Comparison of ENCODE assay signal across 9 cellular contexts in genomic region chr19:49347835-49348234, GRCh38. TPM values are rescaled to one million over a fixed set of nuclear protein-coding genes. Genes with fewer than 3 reads are reported as not detected.
DNase-seq lines count a peak whose midpoint lies in the region; ATAC-seq and TF ChIP-seq lines count a peak whose summit lies in the region.
"Had no signal": no experiment of that assay in that cellular context is flagged by ENCODE, and none has a peak within 500 bp of the region (broad histone marks: within the 10 kb centered on the region; RNA-seq: fewer than 3 reads in every experiment).

No MANE protein-coding gene starts in this region.

- POLR2A ChIA-PET in naive thymus-derived CD4-positive, alpha-beta T cell (lab: Charles Lee): no interaction called here

- peak overlapping the region in 1 of 9 donors; percentile 46 for H3K27ac Mint-ChIP-seq in naive thymus-derived CD4-positive, alpha-beta T cell

- DNase-seq in G401 (ENCODE audit: low spot score) (peak; percentile 51), NAMALWA (ENCODE audit: low spot score) (peak; percentile 83), cardiac fibroblast (ENCODE audit: low read depth in 2 of 2) (peak; percentile 66 to 74), NCI-H446 treated with DMSO at 0.1 percent for 48 hours (lab: John Stamatoyannopoulos, UW) (no peak), T-helper 1 cell (no peak)
- DNase-seq in naive thymus-derived CD4-positive, alpha-beta T cell: no peak
- no peak for DNase-seq in effector CD8-positive, alpha-beta T cell (lab: John Stamatoyannopoulos, UW)

- in situ Hi-C loops in G401 (cut with HindIII; ENCODE audit: low sequenced_read_pairs): no loop called here

- intact Hi-C loops in naive thymus-derived CD4-positive, alpha-beta T cell (cut with micrococcal nuclease): no loop called here

- CTCF ChIA-PET in naive thymus-derived CD4-positive, alpha-beta T cell (lab: Charles Lee): interaction anchor here (0.6 to 0.9 kb wide), 2 partner anchors 17 to 34 kb away, joined by 3 read pairs; no protein-coding TSS in a partner anchor

- no peak overlapping the region for H3K27ac ChIP-seq in naive thymus-derived CD4-positive, alpha-beta T cell (ENCODE audit: low read depth, low read length)
- H3K27ac ChIP-seq: upper lobe of left lung had no signal

- ATAC-seq in naive thymus-derived CD4-positive, alpha-beta T cell: peak; percentile 46
- ATAC-seq in HG03439 (IDR thresholded peaks at IDR 0.05; ENCODE audit: unreplicated experiment): no peak

- no peaks in the 10 kb centered on the region for H3K36me3 ChIP-seq in naive thymus-derived CD4-positive, alpha-beta T cell (ENCODE audit: control insufficient read depth in 2 of 3, insufficient read depth in 3 of 3, low read length in 3 of 3)

- no peaks in the 10 kb centered on the region for H3K27me3 ChIP-seq in naive thymus-derived CD4-positive, alpha-beta T cell (ENCODE audit: control insufficient read depth in 2 of 2, insufficient read depth in 2 of 2, low read length in 2 of 2)
- H3K27me3 ChIP-seq: upper lobe of left lung had no signal

- no peaks in the 10 kb centered on the region for H3K9me3 ChIP-seq in naive thymus-derived CD4-positive, alpha-beta T cell (ENCODE audit: control insufficient read depth in 2 of 3, low read length in 3 of 3)
- H3K9me3 ChIP-seq: upper lobe of left lung had no signal

- H3K4me1 Mint-ChIP-seq in naive thymus-derived CD4-positive, alpha-beta T cell: peaks cover 0 to 20% (median 2%) of the 10 kb centered on the region in 7 donors

- H3K4me1 ChIP-seq in naive thymus-derived CD4-positive, alpha-beta T cell (ENCODE audit: control insufficient read depth in 2 of 2, insufficient read depth in 2 of 2, low read length in 2 of 2): no peaks in the 10 kb centered on the region
- H3K4me1 ChIP-seq: upper lobe of left lung had no signal

- no peak overlapping the region for H3K4me3 ChIP-seq in cardiac fibroblast (replicated peaks in 1 of 2; ENCODE audit: low read depth in 2 of 2, low read length in 2 of 2)
- no peak overlapping the region for H3K4me3 ChIP-seq in naive thymus-derived CD4-positive, alpha-beta T cell (ENCODE audit: low read length)
- H3K4me3 ChIP-seq: upper lobe of left lung had no signal

- peak; percentile 7 for TF ChIP-seq CTCF in cardiac fibroblast (IDR thresholded peaks at IDR 0.05; ENCODE audit: low read depth, low read length)

- peaks cover 0 to 10% (median 2%) of the 10 kb centered on the region in 5 donors for H3K36me3 Mint-ChIP-seq in naive thymus-derived CD4-positive, alpha-beta T cell

- peaks cover 0 to 3% (median 0%) of the 10 kb centered on the region in 11 donors for H3K9me3 Mint-ChIP-seq in naive thymus-derived CD4-positive, alpha-beta T cell

- peaks cover 0 to 6% (median 0%) of the 10 kb centered on the region in 5 donors for H3K27me3 Mint-ChIP-seq in naive thymus-derived CD4-positive, alpha-beta T cell

- no peak overlapping the region for H3K4me3 Mint-ChIP-seq in naive thymus-derived CD4-positive, alpha-beta T cell

RNA-seq across cellular contexts. Expression of gene CD37, which starts 12.6 kb away (rescaled TPM):
- not detected in 2 replicates for total RNA-seq in G401 (2014; rRNA removed; shearing (Covaris generic))
- 100 to 1,000 TPM; 269 to 416 (median 345) TPM for total RNA-seq in naive thymus-derived CD4-positive, alpha-beta T cell
- 100 to 1,000 TPM; 192 to 226 TPM for polyA plus RNA-seq in naive thymus-derived CD4-positive, alpha-beta T cell

RNA-seq across cellular contexts. Expression of gene TEAD2, which starts 14.4 kb away (rescaled TPM):
- 30.2 and 33.2 TPM in 2 replicates for total RNA-seq in G401 (2014; rRNA removed; shearing (Covaris generic))
- total RNA-seq in naive thymus-derived CD4-positive, alpha-beta T cell: under 1 TPM in 1 of 5 experiments, not detected in 4; 0.29 TPM
- not detected for polyA plus RNA-seq in naive thymus-derived CD4-positive, alpha-beta T cell

RNA-seq across cellular contexts. Expression of gene DKKL1, which starts 15.8 kb away (rescaled TPM):
- total RNA-seq in G401 (2014; rRNA removed; shearing (Covaris generic)): 6.2 and 7.3 TPM in 2 replicates
- total RNA-seq in naive thymus-derived CD4-positive, alpha-beta T cell: not detected
- not detected for polyA plus RNA-seq in naive thymus-derived CD4-positive, alpha-beta T cell

RNA-seq across cellular contexts. Expression of gene SLC6A16, which starts 22.8 kb away (rescaled TPM):
- 6.6 TPM in 1 of 2 replicates, not detected in the other for total RNA-seq in G401 (2014; rRNA removed; shearing (Covaris generic))
- total RNA-seq in naive thymus-derived CD4-positive, alpha-beta T cell: 1 to 10 TPM; 3.6 to 6.1 (median 5.3) TPM
- polyA plus RNA-seq in naive thymus-derived CD4-positive, alpha-beta T cell: 1 to 10 TPM; 1.6 to 3.3 TPM

RNA-seq across cellular contexts. Expression of gene KASH5, which starts 40.2 kb away (rescaled TPM):
- total RNA-seq in G401 (2014; rRNA removed; shearing (Covaris generic)): not detected in 2 replicates
- under 1 TPM in 3 of 5 experiments, not detected in 2; 0.27 to 0.97 (median 0.42) TPM for total RNA-seq in naive thymus-derived CD4-positive, alpha-beta T cell
- not detected for polyA plus RNA-seq in naive thymus-derived CD4-positive, alpha-beta T cell

Comparison
In these comparisons a context has a peak if more than half of its experiments do, and no peak if none do; other contexts are left out.
1. DNase-seq: peak in G401 (single experiment), NAMALWA (single experiment) and cardiac fibroblast (2 of 2); none in naive thymus-derived CD4-positive, alpha-beta T cell (0 of 9), NCI-H446 treated with DMSO at 0.1 percent for 48 hours (single experiment), effector CD8-positive, alpha-beta T cell (single experiment) and T-helper 1 cell (0 of 5).
2. RNA of gene CD37, which starts 12.6 kb away (total RNA-seq): 269 to 416 TPM in naive thymus-derived CD4-positive, alpha-beta T cell; not detected in G401; every median in the first group is over 100 times any median in the second.
3. RNA of gene TEAD2, which starts 14.4 kb away (total RNA-seq): 30.2 to 33.2 TPM in G401; 0.29 TPM in naive thymus-derived CD4-positive, alpha-beta T cell; every median in the first group is over 10 times any median in the second.